1 cellular context compared by ENCODE assay signal in genomic region chr12:6734506-6735082, GRCh38.
TF ChIP-seq lines count a peak whose summit lies in the region.

No MANE protein-coding gene starts in this region.

TF ChIP-seq in HEK293, 187 proteins besides CTCF, POLR2A, EP300 and RAD21 (continued from another document):
- TF ChIP-seq, protein P1, sequence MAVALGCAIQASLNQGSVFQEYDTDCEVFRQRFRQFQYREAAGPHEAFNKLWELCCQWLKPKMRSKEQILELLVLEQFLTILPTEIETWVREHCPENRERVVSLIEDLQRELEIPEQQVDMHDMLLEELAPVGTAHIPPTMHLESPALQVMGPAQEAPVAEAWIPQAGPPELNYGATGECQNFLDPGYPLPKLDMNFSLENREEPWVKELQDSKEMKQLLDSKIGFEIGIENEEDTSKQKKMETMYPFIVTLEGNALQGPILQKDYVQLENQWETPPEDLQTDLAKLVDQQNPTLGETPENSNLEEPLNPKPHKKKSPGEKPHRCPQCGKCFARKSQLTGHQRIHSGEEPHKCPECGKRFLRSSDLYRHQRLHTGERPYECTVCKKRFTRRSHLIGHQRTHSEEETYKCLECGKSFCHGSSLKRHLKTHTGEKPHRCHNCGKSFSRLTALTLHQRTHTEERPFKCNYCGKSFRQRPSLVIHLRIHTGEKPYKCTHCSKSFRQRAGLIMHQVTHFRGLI (tag by site-specific recombination; IDR thresholded peaks at IDR 0.05), result no peak
- TF ChIP-seq ZNF266 (tag by site-specific recombination; IDR thresholded peaks at IDR 0.05; ENCODE audit: low read depth) (no peak), SETDB1 (IDR thresholded peaks at IDR 0.05; ENCODE audit: insufficient read length, low read length) (no peak)
